In genomic region chr11:6438979-6439571, GRCh38 we compare ENCODE assay signal across 8 cellular contexts. TPM values are rescaled to one million over a fixed set of nuclear protein-coding genes. Genes with fewer than 3 reads are reported as not detected.
DNase-seq lines count a peak whose midpoint lies in the region; ATAC-seq and TF ChIP-seq lines count a peak whose summit lies in the region.

No MANE protein-coding gene starts in this region.

- H3K4me3 ChIP-seq in MG63: no peak overlapping the region
- H3K4me3 ChIP-seq in kidney epithelial cell (ENCODE audit: low read depth, low read length): no peak overlapping the region

- H3K27ac ChIP-seq in caudate nucleus (ENCODE audit: low read depth, low read length): no peak overlapping the region

- no peaks in the 10 kb centered on the region for H3K9me3 ChIP-seq in MG63

- H3K27me3 ChIP-seq in MG63: no peaks in the 10 kb centered on the region
- no peaks in the 10 kb centered on the region for H3K27me3 ChIP-seq in kidney epithelial cell (ENCODE audit: control insufficient read depth, insufficient read depth, low read length)

- peak; percentile 72 for TF ChIP-seq CTCF in kidney epithelial cell (IDR thresholded peaks at IDR 0.05; ENCODE audit: insufficient read depth, low read length, poor library complexity, severe bottlenecking)

- H3K36me3 ChIP-seq in MG63: no peaks in the 10 kb centered on the region
- no peaks in the 10 kb centered on the region for H3K36me3 ChIP-seq in kidney epithelial cell (ENCODE audit: control insufficient read depth, insufficient read depth, low read length)

- DNase-seq in DMS 273 (lab: John Stamatoyannopoulos, UW; ENCODE audit: unreplicated experiment): peak; percentile 72
- DNase-seq in DMS 273 treated with DMSO at 0.1 percent for 48 hours (lab: John Stamatoyannopoulos, UW): no peak
- DNase-seq in MG63: peak; percentile 33
- DNase-seq in caudate nucleus (lab: John Stamatoyannopoulos, UW): peak in 42 of 61 donors; percentile 2 to 69 (median 22)
- no peak for DNase-seq in kidney epithelial cell (ENCODE audit: low read depth)
- peak; percentile 14 for DNase-seq in stimulated activated CD8-positive, alpha-beta memory T cell treated with anti-CD3 and anti-CD28 coated beads, Interleukin-12 subunit alpha, Interleukin-12 subunit beta, amount 100 ng/mL, for 1 hour (ENCODE audit: low read depth)

- ATAC-seq in SK-N-SH treated with all-trans-retinoic acid at 6 μM for 48 hours (peak; percentile 85), HG02571 (IDR thresholded peaks at IDR 0.05; ENCODE audit: unreplicated experiment) (no peak)

TF ChIP-seq in SK-N-SH treated with all-trans-retinoic acid at 6 μM for 48 hours, 23 proteins besides CTCF, POLR2A, EP300 and RAD21:
- TF ChIP-seq CREB5 (CRISPR knock-in tag; IDR thresholded peaks at IDR 0.05; ENCODE audit: low read depth) (no peak), CSRNP3 (CRISPR knock-in tag; IDR thresholded peaks at IDR 0.05) (no peak), CSDC2 (CRISPR knock-in tag; IDR thresholded peaks at IDR 0.05) (no peak), ZFP30 (CRISPR knock-in tag; IDR thresholded peaks at IDR 0.05) (no peak), TCF4 (CRISPR knock-in tag; IDR thresholded peaks at IDR 0.05; ENCODE audit: borderline replicate concordance) (no peak)
TF ChIP-seq in SK-N-SH treated with all-trans-retinoic acid at 6 μM for 48 hours: peak in this region for 0.

RNA-seq across cellular contexts. Expression of gene HPX, which starts 1.7 kb away (rescaled TPM):
- total RNA-seq in MG63 (2014; rRNA removed; shearing (Covaris generic); ENCODE audit: low replicate concordance): 0.20 TPM in 1 of 2 replicates, not detected in the other
- 0.13 and 0.34 TPM in 2 replicates for total RNA-seq in kidney epithelial cell

RNA-seq across cellular contexts. Expression of gene APBB1, which starts 20.2 kb away (rescaled TPM):
- total RNA-seq in MG63 (2014; rRNA removed; shearing (Covaris generic); ENCODE audit: low replicate concordance): 7.2 and 21.1 TPM in 2 replicates
- total RNA-seq in kidney epithelial cell: 26.9 and 29.6 TPM in 2 replicates

RNA-seq across cellular contexts. Expression of gene TRIM3, which starts 34.7 kb away (rescaled TPM):
- total RNA-seq in MG63 (2014; rRNA removed; shearing (Covaris generic); ENCODE audit: low replicate concordance): 12.8 and 19.8 TPM in 2 replicates
- total RNA-seq in kidney epithelial cell: 13.7 and 13.8 TPM in 2 replicates

RNA-seq across cellular contexts. Expression of gene ARFIP2, which starts 42.1 kb away (rescaled TPM):
- 40.8 and 53.9 TPM in 2 replicates for total RNA-seq in MG63 (2014; rRNA removed; shearing (Covaris generic); ENCODE audit: low replicate concordance)
- total RNA-seq in kidney epithelial cell: 65.2 and 74.6 TPM in 2 replicates

RNA-seq across cellular contexts. Expression of gene TIMM10B, which starts 42.2 kb away (rescaled TPM):
- 28.5 and 34.4 TPM in 2 replicates for total RNA-seq in MG63 (2014; rRNA removed; shearing (Covaris generic); ENCODE audit: low replicate concordance)
- total RNA-seq in kidney epithelial cell: 48.6 and 56.1 TPM in 2 replicates

Comparison
In these comparisons a context has a peak if more than half of its experiments do, and no peak if none do; other contexts are left out.
1. DNase-seq: peak in DMS 273 (single experiment), MG63 (single experiment), caudate nucleus (42 of 61) and stimulated activated CD8-positive, alpha-beta memory T cell treated with anti-CD3 and anti-CD28 coated beads, Interleukin-12 subunit alpha, Interleukin-12 subunit beta, amount 100 ng/mL, for 1 hour (single experiment); none in DMS 273 treated with DMSO at 0.1 percent for 48 hours (single experiment) and kidney epithelial cell (single experiment).